ENCODE assay signal across 19 cellular contexts in the genomic region with DNA sequence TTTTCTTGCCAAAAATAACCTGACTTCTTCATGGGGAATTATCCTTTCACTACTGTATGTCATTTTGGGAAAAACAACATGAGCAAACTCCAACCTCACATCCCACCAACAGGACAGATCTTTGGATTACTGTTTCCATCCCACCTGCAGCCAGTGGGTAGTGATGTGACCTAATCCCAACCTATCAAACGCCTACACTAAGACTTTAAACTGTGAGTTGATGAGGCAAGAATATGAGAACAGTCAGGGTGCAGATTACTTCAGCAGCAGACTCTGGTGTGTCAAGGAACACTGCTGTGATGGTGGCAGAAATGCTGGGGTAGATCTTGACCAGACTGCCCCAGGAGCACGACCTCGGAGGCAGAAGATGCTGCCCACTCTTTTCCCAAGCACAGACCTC.
"Had no signal": no experiment of that assay in that cellular context is flagged by ENCODE, and none has a peak within 500 bp of the region (broad histone marks: within the 10 kb centered on the region; RNA-seq: fewer than 3 reads in every experiment).

No MANE protein-coding gene starts in this region.

- ATAC-seq: activated naive CD4-positive, alpha-beta T cell treated with anti-CD3 and anti-CD28 coated beads, Interleukin-2, amount 50 U/mL, for 72 hours; left lobe of liver; T-cell had no signal

- H3K27ac Mint-ChIP-seq: activated B cell treated with CpG ODN at 0.5 μM for 24 hours; activated CD4-positive, alpha-beta T cell treated with anti-CD3 and anti-CD28 coated beads, Interleukin-2, amount 10 ng/mL, durations not matched to agents 24 days and 14 days; T-cell had no signal

- H3K27me3 ChIP-seq: ovary, sigmoid colon, thyroid gland had no signal

- H3K9me2 ChIP-seq: SK-N-SH had no signal

- H3K4me3 ChIP-seq: lung, ovary, sigmoid colon, thyroid gland had no signal

- H3K4me1 ChIP-seq: sigmoid colon, thyroid gland had no signal

- H3K36me3 ChIP-seq: ovary, sigmoid colon, thyroid gland had no signal

- H3K9me3 Mint-ChIP-seq: activated B cell treated with CpG ODN at 0.5 μM for 24 hours; activated naive CD4-positive, alpha-beta T cell treated with anti-CD3 and anti-CD28 coated beads, Interleukin-2, amount 50 U/mL, for 72 hours; neural crest cell; T-cell had no signal

- H3K4me2 ChIP-seq: SK-N-SH had no signal

- H3K27ac ChIP-seq: ovary, sigmoid colon, thyroid gland had no signal

- H3K4me1 Mint-ChIP-seq: activated B cell treated with CpG ODN at 0.5 μM for 24 hours, T-cell had no signal

- H3K27me3 Mint-ChIP-seq: activated CD4-positive, alpha-beta T cell treated with anti-CD3 and anti-CD28 coated beads, Interleukin-2, amount 10 ng/mL, durations not matched to agents 24 days and 14 days had no signal

- H3K9ac ChIP-seq: SK-N-SH had no signal

- H3K9me3 ChIP-seq: ovary, sigmoid colon, SK-N-SH, thyroid gland had no signal

- H3K36me3 Mint-ChIP-seq: activated naive CD4-positive, alpha-beta T cell treated with anti-CD3 and anti-CD28 coated beads, Interleukin-2, amount 50 U/mL, for 72 hours; T-cell had no signal

- DNase-seq: activated B cell treated with CpG ODN at 0.5 μM for 24 hours; activated CD4-positive, alpha-beta T cell treated with anti-CD3 and anti-CD28 coated beads, Interleukin-2, amount 10 ng/mL, durations not matched to agents 24 days and 14 days; activated CD8-positive, alpha-beta memory T cell treated with anti-CD3 and anti-CD28 coated beads, Interleukin-2, amount 50 U/mL, for 4 hours; activated gamma-delta T cell treated with Interleukin-2 at 50 U/mL for 16 hours; activated T-cell treated with anti-CD3 and anti-CD28 coated beads, Interleukin-2, amount 50 U/mL, for 48 hours; effector memory CD4-positive, alpha-beta T cell; foreskin melanocyte; kidney; ovary; sigmoid colon; SK-N-SH; stimulated activated naive CD4-positive, alpha-beta T cell; T-cell; T-helper 9 cell had no signal

- H3K4me3 Mint-ChIP-seq: activated B cell treated with CpG ODN at 0.5 μM for 24 hours; activated CD4-positive, alpha-beta T cell treated with anti-CD3 and anti-CD28 coated beads, Interleukin-2, amount 10 ng/mL, durations not matched to agents 24 days and 14 days; neural crest cell; T-cell had no signal
